In genomic region chr19:38262585-38263268, GRCh38 we compare ENCODE assay signal across 13 cellular contexts. TPM values are rescaled to one million over a fixed set of nuclear protein-coding genes. Genes with fewer than 3 reads are reported as not detected.
DNase-seq lines count a peak whose midpoint lies in the region; ATAC-seq and TF ChIP-seq lines count a peak whose summit lies in the region.
"Had no signal": no experiment of that assay in that cellular context is flagged by ENCODE, and none has a peak within 500 bp of the region (broad histone marks: within the 10 kb centered on the region; RNA-seq: fewer than 3 reads in every experiment).

No MANE protein-coding gene starts in this region.

- no peaks in the 10 kb centered on the region for H3K36me3 ChIP-seq in Caco-2 (ENCODE audit: control insufficient read depth, insufficient read depth, low read length)
- H3K36me3 ChIP-seq in HUES48 (ENCODE audit: control insufficient read depth, insufficient read depth, low read length) = no peaks in the 10 kb centered on the region
- no peaks in the 10 kb centered on the region for H3K36me3 ChIP-seq in ascending aorta
- H3K36me3 ChIP-seq in neutrophil = no peaks in the 10 kb centered on the region
- H3K36me3 ChIP-seq: thoracic aorta had no signal

- peak in 1 of 2 experiments; percentile 57 for DNase-seq in Caco-2
- DNase-seq in ascending aorta (ENCODE audit: low spot score in 2 of 2) = no peak
- no peak for DNase-seq in COR-L47 (lab: John Stamatoyannopoulos, UW)
- DNase-seq in HK-2 (ENCODE audit: unreplicated experiment) = no peak
- DNase-seq: activated CD8-positive, alpha-beta memory T cell treated with anti-CD3 and anti-CD28 coated beads, Interleukin-2, amount 50 U/mL, for 4 hours; NCI-H1105; NCI-H446; psoas muscle had no signal

- no TSS peak for BruUV-seq in Caco-2 (replicated peaks; lab: Mats Ljungman, UMichigan)

- H3K4me3 ChIP-seq in Caco-2 (ENCODE audit: low read depth, low read length) (no peak overlapping the region), HUES48 (ENCODE audit: low read depth, low read length) (no peak overlapping the region), ascending aorta (no peak overlapping the region), neutrophil (ENCODE audit: low read depth in 1 of 2, low read length in 1 of 2) (no peak overlapping the region)
- H3K4me3 ChIP-seq: psoas muscle had no signal

- peaks cover 42% of the 10 kb centered on the region for H3K4me1 Mint-ChIP-seq in Caco-2 (ENCODE audit: low read depth, unreplicated experiment)

- no peak for ATAC-seq in GM21381 (IDR thresholded peaks at IDR 0.05; ENCODE audit: unreplicated experiment)
- ATAC-seq: psoas muscle had no signal

- H3K27me3 Mint-ChIP-seq in Caco-2 (ENCODE audit: insufficient read depth, unreplicated experiment) = no peaks in the 10 kb centered on the region

- TF ChIP-seq CTCF in Caco-2 (IDR thresholded peaks at IDR 0.05; ENCODE audit: insufficient read depth in 1 of 2, low read depth in 1 of 2, low read length in 1 of 2, severe bottlenecking in 1 of 2, unreplicated experiment in 1 of 2) = no peak
- no peak for TF ChIP-seq CTCF in ascending aorta (IDR thresholded peaks at IDR 0.05)
- TF ChIP-seq CTCF in neutrophil (IDR thresholded peaks at IDR 0.05) = no peak

- H3K4me1 ChIP-seq in Caco-2 = peaks cover 38% of the 10 kb centered on the region
- H3K4me1 ChIP-seq in HUES48 (ENCODE audit: control insufficient read depth, insufficient read depth, low read length) = peaks cover 25% of the 10 kb centered on the region
- H3K4me1 ChIP-seq in ascending aorta = peaks cover 7 to 28% of the 10 kb centered on the region in 2 donors
- H3K4me1 ChIP-seq in neutrophil (ENCODE audit: control insufficient read depth in 1 of 2, insufficient read depth in 1 of 2, low read depth in 1 of 2, low read length in 1 of 2) = peaks cover 39 to 47% of the 10 kb centered on the region in 2 experiments

- H3K27me3 ChIP-seq in Caco-2 (replicated peaks; ENCODE audit: control insufficient read depth, insufficient read depth, low read length) = no peaks in the 10 kb centered on the region
- H3K27me3 ChIP-seq in HUES48 (ENCODE audit: control insufficient read depth, insufficient read depth, low read length) = no peaks in the 10 kb centered on the region
- H3K27me3 ChIP-seq in ascending aorta = no peaks in the 10 kb centered on the region
- H3K27me3 ChIP-seq in neutrophil = peaks cover 24% of the 10 kb centered on the region

- H3K27ac Mint-ChIP-seq in Caco-2 (ENCODE audit: unreplicated experiment) = peak overlapping the region; percentile 98

- no peaks in the 10 kb centered on the region for H3K9me3 ChIP-seq in Caco-2
- no peaks in the 10 kb centered on the region for H3K9me3 ChIP-seq in HUES48 (ENCODE audit: control insufficient read depth, insufficient read depth, low read length)
- H3K9me3 ChIP-seq in ascending aorta = no peaks in the 10 kb centered on the region
- no peaks in the 10 kb centered on the region for H3K9me3 ChIP-seq in neutrophil
- H3K9me3 ChIP-seq: psoas muscle, thoracic aorta had no signal

- no peaks in the 10 kb centered on the region for H3K9me3 Mint-ChIP-seq in Caco-2 (ENCODE audit: unreplicated experiment)

- POLR2A ChIA-PET in Caco-2 (lab: Charles Lee) = no interaction called here

- H3K27ac ChIP-seq in HUES48 (ENCODE audit: low read depth, low read length) = peak overlapping the region; percentile 15
- H3K27ac ChIP-seq in ascending aorta = peak overlapping the region; percentile 98
- H3K27ac ChIP-seq in neutrophil = peak overlapping the region; percentile 87
- H3K27ac ChIP-seq: psoas muscle had no signal

- H3K9ac ChIP-seq in HUES48 (ENCODE audit: low read depth, low read length) = no peak overlapping the region

- peak overlapping the region; percentile 99 for H3K4me3 Mint-ChIP-seq in Caco-2 (ENCODE audit: unreplicated experiment)

- intact Hi-C loops in Caco-2 (cut with micrococcal nuclease; ENCODE audit: unreplicated experiment) (no loop called here), ascending aorta (cut with DNase I) (no loop called here)

- peaks cover 49% of the 10 kb centered on the region for H3K36me3 Mint-ChIP-seq in Caco-2 (ENCODE audit: insufficient read depth, unreplicated experiment)

- CTCF ChIA-PET in Caco-2 (lab: Charles Lee) = no interaction called here

RNA-seq across cellular contexts. Expression of gene SPINT2, which starts 1.6 kb away (rescaled TPM):
- total RNA-seq in Caco-2 (2022) = 728 and 748 TPM in 2 replicates
- 193 TPM for total RNA-seq in ascending aorta

RNA-seq across cellular contexts. Expression of gene PPP1R14A, which starts 6.6 kb away (rescaled TPM):
- total RNA-seq in Caco-2 (2022) (11.1 and 13.8 TPM in 2 replicates), ascending aorta (1,072 TPM)

RNA-seq across cellular contexts. Expression of gene DPF1, which starts 38.7 kb away (rescaled TPM):
- total RNA-seq in Caco-2 (2022) (3.6 and 5.0 TPM in 2 replicates), ascending aorta (not detected)
- total RNA-seq: psoas muscle had no signal

RNA-seq across cellular contexts. Expression of gene C19orf33, which starts 41.3 kb away (rescaled TPM):
- 12.7 and 18.6 TPM in 2 replicates for total RNA-seq in Caco-2 (2022)
- total RNA-seq in ascending aorta = not detected
- total RNA-seq: G401 had no signal

RNA-seq across cellular contexts. Expression of gene YIF1B, which starts 53.0 kb away (rescaled TPM):
- total RNA-seq in Caco-2 (2022) (61.7 and 66.7 TPM in 2 replicates), ascending aorta (24.7 TPM)

Comparison
In these comparisons a context has a peak if more than half of its experiments do, and no peak if none do; other contexts are left out.
1. H3K27ac ChIP-seq: peak in every context shown above with its lines; median percentile 98 in ascending aorta; 87 in neutrophil; 15 in HUES48.
2. RNA of gene PPP1R14A, which starts 6.6 kb away (total RNA-seq): 1,072 TPM in ascending aorta (single experiment); 11.1 to 13.8 TPM in Caco-2; every median in the first group is over 10 times any median in the second.